Comparison of ENCODE assay signal across 11 cellular contexts in genomic region chr2:43707255-43707654, GRCh38. TPM values are rescaled to one million over a fixed set of nuclear protein-coding genes. Genes with fewer than 3 reads are reported as not detected.
DNase-seq lines count a peak whose midpoint lies in the region; ATAC-seq, FAIRE-seq and TF ChIP-seq lines count a peak whose summit lies in the region.
"Had no signal": no experiment of that assay in that cellular context is flagged by ENCODE, and none has a peak within 500 bp of the region (broad histone marks: within the 10 kb centered on the region; RNA-seq: fewer than 3 reads in every experiment).

No MANE protein-coding gene starts in this region.

- no peaks in the 10 kb centered on the region for H3K27me3 ChIP-seq in IMR-90 (ENCODE audit: control insufficient read depth, insufficient read depth, low read length)
- H3K27me3 ChIP-seq in colonic mucosa, result no peaks in the 10 kb centered on the region

- no peak overlapping the region for H2BK20ac ChIP-seq in IMR-90 (ENCODE audit: low read depth, low read length)

- H3K4me3 ChIP-seq in A549 (no peak overlapping the region), IMR-90 (ENCODE audit: insufficient read depth, low read depth, low read length) (no peak overlapping the region), colonic mucosa (no peak overlapping the region)

- intact Hi-C loops in IMR-90 (cut with micrococcal nuclease), result no loop called here
- intact Hi-C loops in colonic mucosa (cut with DNase I), result no loop called here

- H2BK120ac ChIP-seq in IMR-90 (ENCODE audit: low read depth, low read length), result no peak overlapping the region

- H3K27ac ChIP-seq in A549 (no peak overlapping the region), IMR-90 (ENCODE audit: insufficient read depth, low read length) (no peak overlapping the region), colonic mucosa (no peak overlapping the region)

- H3K36me3 Mint-ChIP-seq in type B pancreatic cell, result no peaks in the 10 kb centered on the region

- DNase-seq in A549 (ENCODE audit: low read depth in 1 of 2, low spot score in 1 of 2), result peak; percentile 27 to 37
- peak; percentile 87 for DNase-seq in IMR-90
- peak; percentile 79 for DNase-seq in dermis blood vessel endothelial cell
- DNase-seq in occipital lobe (lab: John Stamatoyannopoulos, UW), result peak; percentile 27
- no peak for DNase-seq in activated CD4-positive, alpha-beta T cell treated with anti-CD3 and anti-CD28 coated beads for 1 hour
- no peak for DNase-seq in AML-193 (lab: John Stamatoyannopoulos, UW)
- no peak for DNase-seq in colonic mucosa
- DNase-seq in type B pancreatic cell (ENCODE audit: extremely low spot score, unreplicated experiment), result no peak
- DNase-seq: activated CD4-positive, alpha-beta T cell treated with anti-CD3 and anti-CD28 coated beads for 36 hours; small intestine had no signal

- no peak overlapping the region for H3K4ac ChIP-seq in IMR-90 (ENCODE audit: low read depth, low read length)

- H3K9me3 Mint-ChIP-seq in type B pancreatic cell, result no peaks in the 10 kb centered on the region
- H3K9me3 Mint-ChIP-seq: IgD-negative memory B cell had no signal

- CTCF ChIA-PET in A549 (lab: Yijun Ruan, JAX) (interaction anchor here (1.2 to 1.4 kb wide), 2 partner anchors 12 to 102 kb away, joined by 3 to 6 read pairs; no protein-coding TSS in a partner anchor), IMR-90 (lab: Yijun Ruan, JAX) (no interaction called here)

- H3K9ac ChIP-seq in IMR-90 (ENCODE audit: low read depth, low read length), result no peak overlapping the region
- no peak overlapping the region for H3K9ac ChIP-seq in colonic mucosa (ENCODE audit: low read depth in 2 of 2, low read length in 2 of 2)

- no peak overlapping the region for H2AK9ac ChIP-seq in IMR-90 (replicated peaks; ENCODE audit: low read depth, low read length, poor library complexity)

- no peak overlapping the region for H2AK5ac ChIP-seq in IMR-90 (ENCODE audit: low read depth, low read length)

- TF ChIP-seq POLR2A in A549 (IDR thresholded peaks at IDR 0.05; ENCODE audit: low read length) (no peak), IMR-90 (IDR thresholded peaks at IDR 0.05; ENCODE audit: low read depth, low read length) (no peak)

- 0 out of 3 replicates have a peak overlapping the region, but pooled peaks have one; percentile 22 for H3K4me2 ChIP-seq in A549
- no peak overlapping the region for H3K4me2 ChIP-seq in IMR-90 (ENCODE audit: low read depth, low read length)

- dilution Hi-C loops in IMR-90 (cut with HindIII; ENCODE audit: low sequenced_read_pairs, unreplicated experiment), result no loop called here

- no peaks in the 10 kb centered on the region for H3K27me3 Mint-ChIP-seq in type B pancreatic cell

- H3K18ac ChIP-seq in IMR-90 (ENCODE audit: low read depth, low read length), result no peak overlapping the region

- H2BK15ac ChIP-seq in IMR-90 (ENCODE audit: low read depth, low read length), result no peak overlapping the region

- no peak overlapping the region for H3K56ac ChIP-seq in IMR-90 (ENCODE audit: extremely low read depth, insufficient read depth, low read length)

- H3K9me1 ChIP-seq in IMR-90 (ENCODE audit: insufficient read depth, low read length), result no peaks in the 10 kb centered on the region

- no peaks in the 10 kb centered on the region for H3K4me1 Mint-ChIP-seq in type B pancreatic cell (ENCODE audit: unreplicated experiment)
- H3K4me1 Mint-ChIP-seq: activated CD4-positive, alpha-beta T cell treated with anti-CD3 and anti-CD28 coated beads for 36 hours had no signal

- no peak overlapping the region for H4K8ac ChIP-seq in IMR-90 (ENCODE audit: low read depth in 2 of 2, low read length in 2 of 2)

- H2AFZ ChIP-seq in IMR-90 (replicated peaks; ENCODE audit: low read length, poor library complexity), result peak overlapping the region; percentile 53

- H3K14ac ChIP-seq in IMR-90 (replicated peaks; ENCODE audit: low read depth, low read length), result no peak overlapping the region

- in situ Hi-C loops in IMR-90 (cut with MboI; ENCODE audit: low sequenced_read_pairs), result no loop called here

- H4K5ac ChIP-seq in IMR-90 (ENCODE audit: low read depth, low read length), result no peak overlapping the region

- H3K27ac Mint-ChIP-seq in type B pancreatic cell, result no peak overlapping the region
- H3K27ac Mint-ChIP-seq: activated CD4-positive, alpha-beta T cell treated with anti-CD3 and anti-CD28 coated beads for 36 hours; IgD-negative memory B cell had no signal

- no peaks in the 10 kb centered on the region for H4K20me1 ChIP-seq in IMR-90 (ENCODE audit: insufficient read depth, low read length)

- no peak overlapping the region for H4K91ac ChIP-seq in IMR-90 (ENCODE audit: insufficient read depth, low read depth, low read length)

- 68% methylated on average over 7 of the region's 7 CpGs for WGBS in A549 (ENCODE audit: missing lambda C conversion rate)
- WGBS in IMR-90 (ENCODE audit: extremely low coverage in 2 of 2, insufficient read length in 1 of 2), 2 experiments, result no CpG with 5 or more reads among the region's 7 CpGs

- H3K4me1 ChIP-seq in A549 (peaks cover 6% of the 10 kb centered on the region; the same call in 2 of the 3 replicates), IMR-90 (ENCODE audit: control insufficient read depth, insufficient read depth, low read length) (peaks cover 5% of the 10 kb centered on the region; the same call in 1 of the 2 replicates), colonic mucosa (no peaks in the 10 kb centered on the region)

- no peak for FAIRE-seq in A549 (lab: Jason Lieb, UNC)
- FAIRE-seq: small intestine had no signal

- H3K23ac ChIP-seq in IMR-90 (ENCODE audit: low read depth, low read length), result no peak overlapping the region

- no peak overlapping the region for H3K4me3 Mint-ChIP-seq in type B pancreatic cell
- H3K4me3 Mint-ChIP-seq: activated CD4-positive, alpha-beta T cell treated with anti-CD3 and anti-CD28 coated beads for 36 hours; IgD-negative memory B cell had no signal

- no peaks in the 10 kb centered on the region for H3K79me1 ChIP-seq in IMR-90 (ENCODE audit: low read depth in 1 of 2, low read length in 2 of 2)

- TF ChIP-seq RAD21 in A549 (conservative IDR thresholded peaks at IDR 0.05 in 1 of 2, IDR thresholded peaks at IDR 0.05 in 1 of 2) (no peak), IMR-90 (IDR thresholded peaks at IDR 0.05; ENCODE audit: low read length) (no peak)

- ATAC-seq in A549, result peak; percentile 76 to 82; a peak in 5 of 6 replicates
- ATAC-seq in IMR-90 (ENCODE audit: low read depth), result peak; percentile 91
- ATAC-seq: activated CD4-positive, alpha-beta T cell treated with anti-CD3 and anti-CD28 coated beads for 36 hours had no signal

- no peak for TF ChIP-seq EP300 in A549 (IDR thresholded peaks at IDR 0.05)

- no peaks in the 10 kb centered on the region for H3K9me3 ChIP-seq in A549
- H3K9me3 ChIP-seq in IMR-90 (ENCODE audit: control insufficient read depth, insufficient read depth, low read length), result no peaks in the 10 kb centered on the region
- H3K9me3 ChIP-seq in colonic mucosa, result no peaks in the 10 kb centered on the region

- POLR2A ChIA-PET in A549 (lab: Yijun Ruan, JAX) (no interaction called here), IMR-90 (lab: Charles Lee; ENCODE audit: unreplicated experiment) (no interaction called here)

- H2BK5ac ChIP-seq in IMR-90 (ENCODE audit: low read depth, low read length, poor library complexity, severe bottlenecking), result no peak overlapping the region

- BruUV-seq in IMR-90 (replicated peaks; lab: Mats Ljungman, UMichigan), result no TSS peak

- TF ChIP-seq CTCF in A549 (IDR thresholded peaks at IDR 0.05) (no peak), IMR-90 (conservative IDR thresholded peaks at IDR 0.05; ENCODE audit: low read depth, low read length) (no peak), colonic mucosa (IDR thresholded peaks at IDR 0.05) (no peak), type B pancreatic cell (conservative IDR thresholded peaks at IDR 0.05) (no peak)

- H3K36me3 ChIP-seq in IMR-90 (ENCODE audit: control insufficient read depth, insufficient read depth, low read length) (peaks cover 2% of the 10 kb centered on the region; the same call in 1 of the 2 replicates), colonic mucosa (no peaks in the 10 kb centered on the region)

TF ChIP-seq in A549, 52 proteins besides CTCF, POLR2A, EP300 and RAD21:
- TF ChIP-seq CHD2 (IDR thresholded peaks at IDR 0.05; ENCODE audit: low read length, partially characterized antibody) (no peak), GATA3 (IDR thresholded peaks at IDR 0.05; ENCODE audit: borderline replicate concordance) (no peak), HES2 (IDR thresholded peaks at IDR 0.05) (no peak), JUNB (IDR thresholded peaks at IDR 0.05) (no peak), ZNF302 (CRISPR knock-in tag; IDR thresholded peaks at IDR 0.05) (no peak), FOSL2 (IDR thresholded peaks at IDR 0.05) (no peak), FOSL2 (CRISPR knock-in tag; IDR thresholded peaks at IDR 0.05) (peak; percentile 47)

TF ChIP-seq in IMR-90, 13 proteins besides CTCF, POLR2A, EP300 and RAD21:
- TF ChIP-seq CEBPB (IDR thresholded peaks at IDR 0.05; ENCODE audit: low read depth, low read length) (peak; percentile 67), FOS (IDR thresholded peaks at IDR 0.05; ENCODE audit: low read depth, low read length) (peak; percentile 73), BHLHE40 (IDR thresholded peaks at IDR 0.05; ENCODE audit: low read depth, low read length) (no peak), SMC3 (IDR thresholded peaks at IDR 0.05; ENCODE audit: low read depth, low read length) (no peak)

RNA-seq across cellular contexts. Expression of gene C1GALT1C1L, which starts 31.0 kb away (rescaled TPM):
- 5.4 and 5.9 TPM in 2 replicates for polyA plus RNA-seq in A549 (2011; rRNA removed)
- 1.7 and 2.1 TPM in 2 replicates for polyA plus RNA-seq in A549 (2012; cell fraction: cytosol; rRNA removed)
- polyA plus RNA-seq in A549 (2012; cell fraction: nucleus; rRNA removed), result 0.77 and 1.2 TPM in 2 replicates
- 1.4 to 2.1 TPM (median 2.1 TPM) in 3 replicates for polyA plus RNA-seq in A549 (2017; fragmentation: RNase III; extraction: RNeasy Plus Mini Kit Qiagen cat#74134 plus additional on column Dnase treatment)
- 0.17 and 0.68 TPM in 2 replicates for polyA minus RNA-seq in A549 (2011; rRNA and poly(A)+ RNA removed)
- 0.28 and 0.36 TPM in 2 replicates for total RNA-seq in IMR-90 (2012; rRNA removed)
- polyA plus RNA-seq in IMR-90 (2012; rRNA removed), result 0.53 and 0.63 TPM in 2 replicates
- 0.05 and 0.18 TPM in 2 replicates for polyA plus RNA-seq in IMR-90 (2012; cell fraction: cytosol; rRNA removed)
- 0.37 TPM in 1 of 2 replicates, not detected in the other for polyA plus RNA-seq in IMR-90 (2012; cell fraction: nucleus; rRNA removed; ENCODE audit: low replicate concordance)
- total RNA-seq in dermis blood vessel endothelial cell, result 0.17 and 0.37 TPM in 2 replicates
- total RNA-seq in occipital lobe, result not detected
- total RNA-seq in colonic mucosa, result under 1 TPM; 0.22 to 0.27 TPM
- 0.24 TPM in 1 of 2 replicates, not detected in the other for total RNA-seq in type B pancreatic cell (ENCODE audit: low replicate concordance)
- total RNA-seq: activated CD4-positive, alpha-beta T cell treated with anti-CD3 and anti-CD28 coated beads for 36 hours had no signal
- polyA plus RNA-seq: IgD-negative memory B cell had no signal

Comparison
In these comparisons a context has a peak if more than half of its experiments do, and no peak if none do; other contexts are left out.
1. DNase-seq: peak in A549 (2 of 2), IMR-90 (single experiment), dermis blood vessel endothelial cell (single experiment) and occipital lobe (single experiment); none in activated CD4-positive, alpha-beta T cell treated with anti-CD3 and anti-CD28 coated beads for 1 hour (single experiment), AML-193 (0 of 2), colonic mucosa (single experiment) and type B pancreatic cell (single experiment).